In genomic region chr11:77209663-77210062, GRCh38 we compare ENCODE assay signal across 8 cellular contexts.
"Had no signal": no experiment of that assay in that cellular context is flagged by ENCODE, and none has a peak within 500 bp of the region (broad histone marks: within the 10 kb centered on the region; RNA-seq: fewer than 3 reads in every experiment).

No MANE protein-coding gene starts in this region.

- ATAC-seq: HCT116, HepG2 had no signal

- H3K27ac ChIP-seq: GM23248, HL-60 had no signal

- H3K27ac Mint-ChIP-seq: HFFc6, IgD-negative memory B cell had no signal

- H3K4me1 ChIP-seq: HAP-1 had no signal

- H3K36me3 ChIP-seq: HAP-1 had no signal

- H3K4me3 Mint-ChIP-seq: HFFc6, IgD-negative memory B cell had no signal

- H3K9ac ChIP-seq: GM23248 had no signal

- H2AFZ ChIP-seq: GM23248 had no signal

- H3K4me3 ChIP-seq: GM23248, HAP-1 had no signal

- H3K36me3 Mint-ChIP-seq: IgD-negative memory B cell had no signal

- H3K9me3 ChIP-seq: HAP-1 had no signal

- H3K4me1 Mint-ChIP-seq: IgD-negative memory B cell had no signal

- H3K9me3 Mint-ChIP-seq: HFFc6, IgD-negative memory B cell had no signal

- DNase-seq: GM23248, GOT3, HFFc6 had no signal
